ENCODE assay signal across 1 cellular context in genomic region chr5:149445739-149446369, GRCh38.
TF ChIP-seq lines count a peak whose summit lies in the region.

No MANE protein-coding gene starts in this region.

TF ChIP-seq in K562, 482 proteins besides CTCF, POLR2A, EP300 and RAD21 (continued from another document and continues in another):
- TF ChIP-seq ZNF316 (IDR thresholded peaks at IDR 0.05) (peak; percentile 98), ZNF232 (CRISPR knock-in tag; IDR thresholded peaks at IDR 0.05) (no peak), THRAP3 (IDR thresholded peaks at IDR 0.05; ENCODE audit: borderline replicate concordance) (no peak), NR1H2 (CRISPR knock-in tag; IDR thresholded peaks at IDR 0.05) (no peak), ZNF407 (IDR thresholded peaks at IDR 0.05; ENCODE audit: low read depth) (no peak), HBP1 (CRISPR knock-in tag; IDR thresholded peaks at IDR 0.05) (no peak), HNRNPUL1 (IDR thresholded peaks at IDR 0.05; ENCODE audit: low read length) (no peak), TCF15 (CRISPR knock-in tag; IDR thresholded peaks at IDR 0.05) (no peak), HDGF (IDR thresholded peaks at IDR 0.05) (no peak), KDM1A (IDR thresholded peaks at IDR 0.05) (no peak), MAFG (tag; conservative IDR thresholded peaks at IDR 0.05) (peak; percentile 98), JUNB (CRISPR knock-in tag; conservative IDR thresholded peaks at IDR 0.05) (peak; percentile 73), CEBPB (tag; IDR thresholded peaks at IDR 0.05) (0 out of 2 replicates have a peak, but pooled peaks have one; percentile 8), RHOXF2B (CRISPR knock-in tag; conservative IDR thresholded peaks at IDR 0.05) (no peak), SMARCE1 (IDR thresholded peaks at IDR 0.05) (peak; percentile 70), ZBED1 (IDR thresholded peaks at IDR 0.05) (no peak), ZNF146 (CRISPR knock-in tag; IDR thresholded peaks at IDR 0.05; ENCODE audit: unreplicated experiment) (no peak), CREB1 (IDR thresholded peaks at IDR 0.05) (no peak), CREB1 (CRISPR knock-in tag; IDR thresholded peaks at IDR 0.05) (no peak), ASH1L (IDR thresholded peaks at IDR 0.05; ENCODE audit: borderline replicate concordance, low read depth, partially characterized antibody) (no peak), PTRF (tag; IDR thresholded peaks at IDR 0.05) (peak; percentile 26; the same call in 1 of the 2 replicates), NR4A1 (CRISPR knock-in tag; IDR thresholded peaks at IDR 0.05) (no peak), NR4A1 (tag; IDR thresholded peaks at IDR 0.05) (peak; percentile 81; the same call in 1 of the 2 replicates), NBN (IDR thresholded peaks at IDR 0.05; ENCODE audit: low read depth) (0 out of 2 replicates have a peak, but pooled peaks have one; percentile 46), ZNF764 (CRISPR knock-in tag; IDR thresholded peaks at IDR 0.05; ENCODE audit: low read depth) (no peak), SMARCC2 (IDR thresholded peaks at IDR 0.05; ENCODE audit: low read depth) (peak; percentile 51; the same call in 1 of the 2 replicates), YY1 (IDR thresholded peaks at IDR 0.05; ENCODE audit: borderline replicate concordance in 1 of 3, control insufficient read depth in 1 of 3, extremely low read depth in 1 of 3, insufficient read depth in 3 of 3, insufficient read length in 1 of 3, insufficient replicate concordance in 2 of 3, low read depth in 1 of 3, low read length in 2 of 3) (peak in 1 of 3 experiments; percentile 76), NFE2L1 (tag; IDR thresholded peaks at IDR 0.05; ENCODE audit: borderline replicate concordance, low read depth) (peak; percentile 95), KLF6 (CRISPR knock-in tag; IDR thresholded peaks at IDR 0.05; ENCODE audit: borderline replicate concordance) (no peak; the same call in 1 of the 2 replicates), HDAC8 (tag; IDR thresholded peaks at IDR 0.05) (0 out of 2 replicates have a peak, but pooled peaks have one; percentile 20), TAF1 (IDR thresholded peaks at IDR 0.05; ENCODE audit: control insufficient read depth, extremely low read depth, insufficient read depth, low read length, severe bottlenecking) (peak; percentile 22), FOXM1 (IDR thresholded peaks at IDR 0.05; ENCODE audit: low read depth) (no peak), FOXM1 (CRISPR knock-in tag; IDR thresholded peaks at IDR 0.05; ENCODE audit: low read depth) (no peak), ZNF785 (CRISPR knock-in tag; IDR thresholded peaks at IDR 0.05) (no peak), HMG20A (CRISPR knock-in tag; conservative IDR thresholded peaks at IDR 0.05) (no peak), ESRRA (IDR thresholded peaks at IDR 0.05; ENCODE audit: borderline replicate concordance, low read depth) (no peak), NELFE (IDR thresholded peaks at IDR 0.05; ENCODE audit: insufficient read depth, insufficient read length) (no peak), KDM5B (IDR thresholded peaks at IDR 0.05; ENCODE audit: insufficient replicate concordance, low read depth, low read length) (peak; percentile 28), HDAC3 (IDR thresholded peaks at IDR 0.05; ENCODE audit: borderline replicate concordance, partially characterized antibody) (no peak), TBP (optimal IDR thresholded peaks at IDR 0.05; ENCODE audit: low read depth, low read length) (peak; percentile 55), ZFP36 (IDR thresholded peaks at IDR 0.05; ENCODE audit: low read depth, low read length, partially characterized antibody) (no peak), TEAD1 (CRISPR knock-in tag; IDR thresholded peaks at IDR 0.05) (no peak), ZNF511 (CRISPR knock-in tag; IDR thresholded peaks at IDR 0.05) (peak; percentile 46; the same call in 1 of the 2 replicates), ZBTB11 (CRISPR knock-in tag; IDR thresholded peaks at IDR 0.05) (peak in 1 of 3 experiments; percentile 48; a peak in 2 of 6 replicates), CLOCK (CRISPR knock-in tag; IDR thresholded peaks at IDR 0.05; ENCODE audit: borderline replicate concordance) (no peak), ZKSCAN1 (IDR thresholded peaks at IDR 0.05; ENCODE audit: low read depth, low read length) (no peak), RBM25 (IDR thresholded peaks at IDR 0.05; ENCODE audit: low read depth, low read length, severe bottlenecking) (no peak), ZNF274 (IDR thresholded peaks at IDR 0.05; ENCODE audit: borderline replicate concordance, low read depth, low read length) (no peak), NFYB (IDR thresholded peaks at IDR 0.05; ENCODE audit: extremely low read depth, insufficient read length) (no peak), ZNF507 (tag; conservative IDR thresholded peaks at IDR 0.05) (no peak)
